In genomic region chr10:71622656-71623055, GRCh38 we compare ENCODE assay signal across 1 cellular context.
TF ChIP-seq lines count a peak whose summit lies in the region.

No MANE protein-coding gene starts in this region.

TF ChIP-seq in SK-N-SH, 30 proteins besides CTCF, POLR2A, EP300 and RAD21:
- TF ChIP-seq RFX5 (IDR thresholded peaks at IDR 0.05; ENCODE audit: low read length) (no peak), MAX (IDR thresholded peaks at IDR 0.05; ENCODE audit: low read depth) (no peak), JUND (IDR thresholded peaks at IDR 0.05) (no peak), RXRA (IDR thresholded peaks at IDR 0.05; ENCODE audit: borderline replicate concordance, low read depth) (no peak), MXI1 (IDR thresholded peaks at IDR 0.05; ENCODE audit: low read depth, low read length) (no peak), FOXM1 (IDR thresholded peaks at IDR 0.05; ENCODE audit: low read depth) (no peak), GATA2 (CRISPR knock-in tag; IDR thresholded peaks at IDR 0.05) (no peak), PBX3 (IDR thresholded peaks at IDR 0.05) (no peak), NFIC (IDR thresholded peaks at IDR 0.05; ENCODE audit: borderline replicate concordance) (no peak), GABPA (IDR thresholded peaks at IDR 0.05; ENCODE audit: low read depth) (no peak), TEAD4 (IDR thresholded peaks at IDR 0.05; ENCODE audit: borderline replicate concordance, insufficient read depth) (no peak), FOXJ3 (CRISPR knock-in tag; IDR thresholded peaks at IDR 0.05) (no peak), TCF12 (IDR thresholded peaks at IDR 0.05) (no peak), CHD2 (IDR thresholded peaks at IDR 0.05; ENCODE audit: low read length, partially characterized antibody) (no peak), IRF3 (IDR thresholded peaks at IDR 0.05; ENCODE audit: low read depth, low read length) (no peak), EZH2phosphoT487 (IDR thresholded peaks at IDR 0.05; ENCODE audit: borderline replicate concordance, low read depth) (no peak), USF1 (IDR thresholded peaks at IDR 0.05; ENCODE audit: borderline replicate concordance, low read depth) (no peak), NRF1 (IDR thresholded peaks at IDR 0.05; ENCODE audit: low read depth, low read length) (no peak), ELF1 (IDR thresholded peaks at IDR 0.05) (no peak)
